ENCODE assay signal across 10 cellular contexts in genomic region chr2:1708476-1709334, GRCh38. TPM values are rescaled to one million over a fixed set of nuclear protein-coding genes. Genes with fewer than 3 reads are reported as not detected.
DNase-seq lines count a peak whose midpoint lies in the region; ATAC-seq and TF ChIP-seq lines count a peak whose summit lies in the region.
"Had no signal": no experiment of that assay in that cellular context is flagged by ENCODE, and none has a peak within 500 bp of the region (broad histone marks: within the 10 kb centered on the region; RNA-seq: fewer than 3 reads in every experiment).

No MANE protein-coding gene starts in this region.

- H3K36me3 ChIP-seq in endodermal cell (ENCODE audit: control insufficient read depth, insufficient read depth, low read length): peaks cover 4% of the 10 kb centered on the region
- peaks cover 6% of the 10 kb centered on the region for H3K36me3 ChIP-seq in mesodermal cell (ENCODE audit: control insufficient read depth, insufficient read depth, low read length)
- H3K36me3 ChIP-seq in upper lobe of right lung: no peaks in the 10 kb centered on the region

- intact Hi-C loops in upper lobe of right lung (cut with DNase I): no loop called here
- intact Hi-C loops in activated CD4-positive, alpha-beta T cell treated with anti-CD3 and anti-CD28 coated beads, Interleukin-2, amount 10 ng/mL, durations not matched to agents 24 days and 14 days (cut with micrococcal nuclease): no loop called here

- peak overlapping the region; percentile 92 for H3K27ac Mint-ChIP-seq in endodermal cell
- H3K27ac Mint-ChIP-seq in activated CD4-positive, alpha-beta T cell treated with anti-CD3 and anti-CD28 coated beads, Interleukin-2, amount 10 ng/mL, durations not matched to agents 24 days and 14 days: no peak overlapping the region
- H3K27ac Mint-ChIP-seq in stimulated activated effector memory CD8-positive, alpha-beta T cell treated with anti-CD3 and anti-CD28 coated beads, Interleukin-12 subunit alpha, Interleukin-12 subunit beta, amount 100 ng/mL, for 72 hours: no peak overlapping the region

- DNase-seq in NCI-H146 (lab: John Stamatoyannopoulos, UW) (peak; percentile 37), NCI-H146 treated with DMSO at 0.1 percent for 48 hours (lab: John Stamatoyannopoulos, UW; ENCODE audit: unreplicated experiment) (no peak), endodermal cell (peak; percentile 53), upper lobe of right lung (peak; percentile 59)
- no peak for DNase-seq in activated CD4-positive, alpha-beta T cell treated with anti-CD3 and anti-CD28 coated beads, Interleukin-2, amount 10 ng/mL, durations not matched to agents 24 days and 14 days
- DNase-seq in stimulated activated effector memory CD8-positive, alpha-beta T cell treated with anti-CD3 and anti-CD28 coated beads, Interleukin-12 subunit alpha, Interleukin-12 subunit beta, amount 100 ng/mL, for 72 hours (ENCODE audit: low spot score in 2 of 2): no peak
- no peak for DNase-seq in activated CD4-positive, alpha-beta T cell treated with anti-CD3 and anti-CD28 coated beads, Interleukin-2, amount 50 U/mL, for 48 hours
- DNase-seq: activated T-cell treated with anti-CD3 and anti-CD28 coated beads, Interleukin-2, amount 50 U/mL, for 4 hours had no signal

- peak; percentile 4 for ATAC-seq in upper lobe of right lung
- no peak for ATAC-seq in stimulated activated effector memory CD8-positive, alpha-beta T cell treated with anti-CD3 and anti-CD28 coated beads, Interleukin-12 subunit alpha, Interleukin-12 subunit beta, amount 100 ng/mL, for 72 hours

- no peak overlapping the region for H3K9ac ChIP-seq in endodermal cell (ENCODE audit: extremely low read depth, low read length, poor library complexity, severe bottlenecking)

- no peak overlapping the region for H3K4me3 ChIP-seq in endodermal cell (ENCODE audit: low read length)
- no peak overlapping the region for H3K4me3 ChIP-seq in mesodermal cell (ENCODE audit: extremely low read depth, insufficient read depth, low read length, poor library complexity, severe bottlenecking)
- H3K4me3 ChIP-seq in upper lobe of right lung: no peak overlapping the region
- H3K4me3 ChIP-seq: testis had no signal

- no peak overlapping the region for H3K27ac ChIP-seq in endodermal cell (ENCODE audit: low read depth, low read length)
- peak overlapping the region; percentile 73 for H3K27ac ChIP-seq in mesodermal cell (ENCODE audit: low read depth, low read length, severe bottlenecking)
- peak overlapping the region; percentile 56 for H3K27ac ChIP-seq in upper lobe of right lung

- H3K4me1 Mint-ChIP-seq in endodermal cell: peaks cover 35% of the 10 kb centered on the region
- no peaks in the 10 kb centered on the region for H3K4me1 Mint-ChIP-seq in activated CD4-positive, alpha-beta T cell treated with anti-CD3 and anti-CD28 coated beads, Interleukin-2, amount 10 ng/mL, durations not matched to agents 24 days and 14 days
- H3K4me1 Mint-ChIP-seq in stimulated activated effector memory CD8-positive, alpha-beta T cell treated with anti-CD3 and anti-CD28 coated beads, Interleukin-12 subunit alpha, Interleukin-12 subunit beta, amount 100 ng/mL, for 72 hours: no peaks in the 10 kb centered on the region

- H3K4me3 Mint-ChIP-seq in endodermal cell: peak overlapping the region; percentile 30
- no peak overlapping the region for H3K4me3 Mint-ChIP-seq in activated CD4-positive, alpha-beta T cell treated with anti-CD3 and anti-CD28 coated beads, Interleukin-2, amount 10 ng/mL, durations not matched to agents 24 days and 14 days
- H3K4me3 Mint-ChIP-seq in stimulated activated effector memory CD8-positive, alpha-beta T cell treated with anti-CD3 and anti-CD28 coated beads, Interleukin-12 subunit alpha, Interleukin-12 subunit beta, amount 100 ng/mL, for 72 hours: no peak overlapping the region
- H3K4me3 Mint-ChIP-seq: activated T-cell treated with anti-CD3 and anti-CD28 coated beads, Interleukin-2, amount 50 U/mL, for 4 hours had no signal

- no peaks in the 10 kb centered on the region for H3K9me3 ChIP-seq in endodermal cell (ENCODE audit: control insufficient read depth, low read length)
- no peaks in the 10 kb centered on the region for H3K9me3 ChIP-seq in mesodermal cell (ENCODE audit: control insufficient read depth, low read length)
- H3K9me3 ChIP-seq in upper lobe of right lung: no peaks in the 10 kb centered on the region
- H3K9me3 ChIP-seq: testis had no signal

- H3K4me1 ChIP-seq in endodermal cell (ENCODE audit: control insufficient read depth, insufficient read depth, low read length) (peaks cover 25% of the 10 kb centered on the region), mesodermal cell (ENCODE audit: control insufficient read depth, insufficient read depth, low read length, poor library complexity, severe bottlenecking) (peaks cover 32% of the 10 kb centered on the region), upper lobe of right lung (peaks cover 15% of the 10 kb centered on the region)

- H3K36me3 Mint-ChIP-seq in endodermal cell (ENCODE audit: low read depth): peaks cover 3% of the 10 kb centered on the region
- no peaks in the 10 kb centered on the region for H3K36me3 Mint-ChIP-seq in activated CD4-positive, alpha-beta T cell treated with anti-CD3 and anti-CD28 coated beads, Interleukin-2, amount 10 ng/mL, durations not matched to agents 24 days and 14 days (ENCODE audit: low read depth)
- no peaks in the 10 kb centered on the region for H3K36me3 Mint-ChIP-seq in stimulated activated effector memory CD8-positive, alpha-beta T cell treated with anti-CD3 and anti-CD28 coated beads, Interleukin-12 subunit alpha, Interleukin-12 subunit beta, amount 100 ng/mL, for 72 hours

- H3K27me3 Mint-ChIP-seq in endodermal cell (ENCODE audit: insufficient read depth): no peaks in the 10 kb centered on the region
- no peaks in the 10 kb centered on the region for H3K27me3 Mint-ChIP-seq in activated CD4-positive, alpha-beta T cell treated with anti-CD3 and anti-CD28 coated beads, Interleukin-2, amount 10 ng/mL, durations not matched to agents 24 days and 14 days

- WGBS in endodermal cell (ENCODE audit: insufficient coverage in 1 of 2, insufficient read length in 1 of 2), 2 experiments: 81% methylated on average over 28 to 34 of the region's 34 CpGs
- WGBS in mesodermal cell (ENCODE audit: insufficient coverage in 2 of 2), 2 experiments: 80 to 82% methylated on average over 28 to 32 of the region's 34 CpGs

- no peaks in the 10 kb centered on the region for H3K27me3 ChIP-seq in endodermal cell (ENCODE audit: control insufficient read depth, insufficient read depth, low read length, poor library complexity, severe bottlenecking)
- H3K27me3 ChIP-seq in upper lobe of right lung: no peaks in the 10 kb centered on the region
- H3K27me3 ChIP-seq: testis had no signal

- no peaks in the 10 kb centered on the region for H3K9me3 Mint-ChIP-seq in endodermal cell
- H3K9me3 Mint-ChIP-seq in activated CD4-positive, alpha-beta T cell treated with anti-CD3 and anti-CD28 coated beads, Interleukin-2, amount 10 ng/mL, durations not matched to agents 24 days and 14 days: no peaks in the 10 kb centered on the region
- no peaks in the 10 kb centered on the region for H3K9me3 Mint-ChIP-seq in stimulated activated effector memory CD8-positive, alpha-beta T cell treated with anti-CD3 and anti-CD28 coated beads, Interleukin-12 subunit alpha, Interleukin-12 subunit beta, amount 100 ng/mL, for 72 hours
- H3K9me3 Mint-ChIP-seq: activated T-cell treated with anti-CD3 and anti-CD28 coated beads, Interleukin-2, amount 50 U/mL, for 4 hours had no signal

- TF ChIP-seq CTCF in endodermal cell (conservative IDR thresholded peaks at IDR 0.05): no peak
- no peak for TF ChIP-seq CTCF in upper lobe of right lung (IDR thresholded peaks at IDR 0.05)

RNA-seq across cellular contexts. Expression of gene PXDN, which starts 35.6 kb away (rescaled TPM):
- total RNA-seq in endodermal cell (100 to 1,000 TPM; 212 to 247 TPM), upper lobe of right lung (58.4 TPM)
- 106 TPM for polyA plus RNA-seq in endodermal cell (2013, experiment 1 of 2)
- 104 TPM for polyA plus RNA-seq in endodermal cell (2013, experiment 2 of 2)
- 297 TPM for polyA plus RNA-seq in mesodermal cell (2013, experiment 1 of 2)
- polyA plus RNA-seq in mesodermal cell (2013, experiment 2 of 2): 256 TPM
- total RNA-seq in activated CD4-positive, alpha-beta T cell treated with anti-CD3 and anti-CD28 coated beads, Interleukin-2, amount 10 ng/mL, durations not matched to agents 24 days and 14 days: 1.1 and 1.3 TPM in 2 replicates

Comparison
In these comparisons a context has a peak if more than half of its experiments do, and no peak if none do; other contexts are left out.
1. DNase-seq: peak in NCI-H146 (single experiment), endodermal cell (single experiment) and upper lobe of right lung (single experiment); none in NCI-H146 treated with DMSO at 0.1 percent for 48 hours (single experiment), activated CD4-positive, alpha-beta T cell treated with anti-CD3 and anti-CD28 coated beads, Interleukin-2, amount 10 ng/mL, durations not matched to agents 24 days and 14 days (single experiment), stimulated activated effector memory CD8-positive, alpha-beta T cell treated with anti-CD3 and anti-CD28 coated beads, Interleukin-12 subunit alpha, Interleukin-12 subunit beta, amount 100 ng/mL, for 72 hours (0 of 2) and activated CD4-positive, alpha-beta T cell treated with anti-CD3 and anti-CD28 coated beads, Interleukin-2, amount 50 U/mL, for 48 hours (0 of 2).
2. RNA of gene PXDN, which starts 35.6 kb away (total RNA-seq): 212 to 247 TPM in endodermal cell and 58.4 TPM in upper lobe of right lung (single experiment); 1.1 to 1.3 TPM in activated CD4-positive, alpha-beta T cell treated with anti-CD3 and anti-CD28 coated beads, Interleukin-2, amount 10 ng/mL, durations not matched to agents 24 days and 14 days; every median in the first group is over 10 times any median in the second.